ENCODE assay signal across 12 cellular contexts in genomic region chr17:40306395-40306794, GRCh38. TPM values are rescaled to one million over a fixed set of nuclear protein-coding genes. Genes with fewer than 3 reads are reported as not detected.
DNase-seq lines count a peak whose midpoint lies in the region; ATAC-seq and TF ChIP-seq lines count a peak whose summit lies in the region.
"Had no signal": no experiment of that assay in that cellular context is flagged by ENCODE, and none has a peak within 500 bp of the region (broad histone marks: within the 10 kb centered on the region; RNA-seq: fewer than 3 reads in every experiment).

No MANE protein-coding gene starts in this region.

- BruUV-seq in IMR-90 (replicated peaks; lab: Mats Ljungman, UMichigan) = no TSS peak

- peak overlapping the region; percentile 15; the same call in 1 of the 2 replicates for H4K5ac ChIP-seq in IMR-90 (ENCODE audit: low read depth, low read length)

- ATAC-seq in IMR-90 (ENCODE audit: low read depth) = no peak
- no peak for ATAC-seq in esophagus mucosa
- ATAC-seq in body of pancreas = no peak

- H4K8ac ChIP-seq in IMR-90 (ENCODE audit: low read depth in 2 of 2, low read length in 2 of 2) (0 out of 4 replicates have a peak overlapping the region, but pooled peaks of 1 of the 2 experiments have one; percentile 8), trophoblast cell (ENCODE audit: low read depth, low read length) (no peak overlapping the region)

- peaks cover 67 to 81% (median 71%) of the 10 kb centered on the region in 10 experiments for H3K4me1 ChIP-seq in BLaER1 treated with 17β-estradiol and CSF1 and Interleukin-3, amounts not matched to agents 10 nM and 100 nM
- H3K4me1 ChIP-seq in IMR-90 (ENCODE audit: control insufficient read depth, insufficient read depth, low read length) (peaks cover 44% of the 10 kb centered on the region), duodenal mucosa (ENCODE audit: control insufficient read depth in 1 of 2, insufficient read depth in 2 of 2, low read length in 2 of 2) (peaks cover 61 to 63% of the 10 kb centered on the region in 2 donors), trophoblast cell (ENCODE audit: control insufficient read depth in 1 of 2, insufficient read depth in 2 of 2, low read length in 2 of 2) (peaks cover 21 to 26% of the 10 kb centered on the region in 2 experiments), body of pancreas (peaks cover 29% of the 10 kb centered on the region)

- peak overlapping the region in 9 of 11 experiments; percentile 9 to 60 (median 49); a peak in 11 of 22 replicates for H3K27ac ChIP-seq in BLaER1 treated with 17β-estradiol and CSF1 and Interleukin-3, amounts not matched to agents 10 nM and 100 nM
- H3K27ac ChIP-seq in IMR-90 (ENCODE audit: insufficient read depth, low read length) (no peak overlapping the region), duodenal mucosa (ENCODE audit: low read depth, low read length) (peak overlapping the region; percentile 59), trophoblast cell (ENCODE audit: low read depth, low read length) (no peak overlapping the region), body of pancreas (no peak overlapping the region)

- peak overlapping the region; percentile 64; the same call in 1 of the 2 replicates for H3K23ac ChIP-seq in IMR-90 (ENCODE audit: low read depth, low read length)
- no peak overlapping the region for H3K23ac ChIP-seq in trophoblast cell (ENCODE audit: low read length)

- H2AK5ac ChIP-seq in IMR-90 (ENCODE audit: low read depth, low read length) = 0 out of 2 replicates have a peak overlapping the region, but pooled peaks have one; percentile 40
- H2AK5ac ChIP-seq in trophoblast cell (ENCODE audit: low read length) = no peak overlapping the region

- POLR2A ChIA-PET in IMR-90 (lab: Charles Lee; ENCODE audit: unreplicated experiment) = interaction anchor here (0.6 kb wide), 1 partner anchor 46 kb away, joined by 3 read pairs; no protein-coding TSS in a partner anchor

- in situ Hi-C loops in IMR-90 (cut with MboI; ENCODE audit: low sequenced_read_pairs) = no loop called here

- H3K4me3 ChIP-seq in BLaER1 treated with 17β-estradiol and CSF1 and Interleukin-3, amounts not matched to agents 10 nM and 100 nM = no peak overlapping the region
- H3K4me3 ChIP-seq in IMR-90 (ENCODE audit: insufficient read depth, low read depth, low read length) (no peak overlapping the region), duodenal mucosa (ENCODE audit: low read depth in 1 of 2, low read length in 2 of 2) (peak overlapping the region; percentile 12), trophoblast cell (ENCODE audit: low read depth, low read length) (no peak overlapping the region), body of pancreas (no peak overlapping the region)

- TF ChIP-seq CTCF in IMR-90 (conservative IDR thresholded peaks at IDR 0.05; ENCODE audit: low read depth, low read length) (no peak), body of pancreas (IDR thresholded peaks at IDR 0.05) (no peak)

- no peaks in the 10 kb centered on the region for H3K9me3 ChIP-seq in BLaER1 treated with 17β-estradiol and CSF1 and Interleukin-3, amounts not matched to agents 10 nM and 100 nM (replicated peaks in 1 of 11)
- H3K9me3 ChIP-seq in IMR-90 (ENCODE audit: control insufficient read depth, insufficient read depth, low read length) = no peaks in the 10 kb centered on the region
- no peaks in the 10 kb centered on the region for H3K9me3 ChIP-seq in duodenal mucosa (ENCODE audit: control insufficient read depth in 1 of 2, low read length in 2 of 2)
- H3K9me3 ChIP-seq in trophoblast cell (ENCODE audit: insufficient read depth, low read depth, low read length) = no peaks in the 10 kb centered on the region
- H3K9me3 ChIP-seq in body of pancreas = no peaks in the 10 kb centered on the region

- H4K20me1 ChIP-seq in BLaER1 treated with 17β-estradiol and CSF1 and Interleukin-3, amounts not matched to agents 10 nM and 100 nM = peaks cover 0 to 9% (median 0%) of the 10 kb centered on the region in 11 experiments; a peak in 5 of 22 replicates
- H4K20me1 ChIP-seq in IMR-90 (ENCODE audit: insufficient read depth, low read length) = peaks cover 15% of the 10 kb centered on the region; the same call in 1 of the 2 replicates

- H2BK5ac ChIP-seq in IMR-90 (ENCODE audit: low read depth, low read length, poor library complexity, severe bottlenecking) = no peak overlapping the region
- H2BK5ac ChIP-seq in trophoblast cell (ENCODE audit: low read depth, low read length, poor library complexity) = no peak overlapping the region

- CTCF ChIA-PET in IMR-90 (lab: Yijun Ruan, JAX) = interaction anchor here (1.7 to 3.0 kb wide), 2 partner anchors 11 kb away, joined by 9 to 11 read pairs; no protein-coding TSS in a partner anchor

- H3K9ac ChIP-seq in BLaER1 treated with 17β-estradiol and CSF1 and Interleukin-3, amounts not matched to agents 10 nM and 100 nM = peak overlapping the region in 8 of 11 experiments; percentile 9 to 50 (median 36); a peak in 9 of 22 replicates
- H3K9ac ChIP-seq in IMR-90 (ENCODE audit: low read depth, low read length) (no peak overlapping the region), duodenal mucosa (ENCODE audit: low read depth in 1 of 2, low read length in 2 of 2) (peak overlapping the region; percentile 15 to 23), trophoblast cell (ENCODE audit: low read length) (no peak overlapping the region)

- dilution Hi-C loops in IMR-90 (cut with HindIII; ENCODE audit: low sequenced_read_pairs, unreplicated experiment) = no loop called here

- no peaks in the 10 kb centered on the region for H3K79me2 ChIP-seq in trophoblast cell (ENCODE audit: control insufficient read depth, insufficient read depth, low read length, poor library complexity)

- TF ChIP-seq POLR2A in IMR-90 (IDR thresholded peaks at IDR 0.05; ENCODE audit: low read depth, low read length) = no peak
- no peak for TF ChIP-seq POLR2A in body of pancreas (IDR thresholded peaks at IDR 0.05)

- H3K9me1 ChIP-seq in IMR-90 (ENCODE audit: insufficient read depth, low read length) = peaks cover 15% of the 10 kb centered on the region

- DNase-seq in IMR-90 = no peak
- DNase-seq in trophoblast cell = peak; percentile 48 to 88
- no peak for DNase-seq in body of pancreas
- DNase-seq in pons (ENCODE audit: low spot score) = no peak
- DNase-seq in middle frontal gyrus (ENCODE audit: extremely low spot score, low spot score) = no peak
- DNase-seq: aorta, NCI-H774 had no signal

- H4K12ac ChIP-seq in trophoblast cell (ENCODE audit: low read depth, low read length) = no peak overlapping the region

- no peak overlapping the region for H3K56ac ChIP-seq in IMR-90 (ENCODE audit: extremely low read depth, insufficient read depth, low read length)

- 17% methylated on average over 1 of the region's 2 CpGs; no CpG with 5 or more reads in 1 of the 2 experiments for WGBS in IMR-90 (ENCODE audit: extremely low coverage in 2 of 2, insufficient read length in 1 of 2), 2 experiments
- WGBS in trophoblast cell (ENCODE audit: extremely low coverage, insufficient coverage, insufficient read length) = no CpG with 5 or more reads among the region's 2 CpGs
- WGBS in body of pancreas, 2 donors = 55 to 79% methylated on average over 2 of the region's 2 CpGs

- H3K18ac ChIP-seq in IMR-90 (ENCODE audit: low read depth, low read length) (peak overlapping the region; percentile 28; the same call in 1 of the 2 replicates), trophoblast cell (ENCODE audit: low read length) (no peak overlapping the region)

- H2BK12ac ChIP-seq in trophoblast cell (ENCODE audit: low read length) = no peak overlapping the region

- no peak overlapping the region for H2BK20ac ChIP-seq in IMR-90 (ENCODE audit: low read depth, low read length)

- 0 out of 2 replicates have a peak overlapping the region, but pooled peaks have one; percentile 13 for H2BK120ac ChIP-seq in IMR-90 (ENCODE audit: low read depth, low read length)
- H2BK120ac ChIP-seq in trophoblast cell (ENCODE audit: insufficient read depth, low read length, poor library complexity) = no peak overlapping the region

- intact Hi-C loops in IMR-90 (cut with micrococcal nuclease) = no loop called here
- intact Hi-C loops in body of pancreas (cut with DNase I) = loop anchor here (2.0 kb wide), 1 partner anchor 44 kb away; no protein-coding TSS in a partner anchor

- no peak overlapping the region for H2AK9ac ChIP-seq in IMR-90 (replicated peaks; ENCODE audit: low read depth, low read length, poor library complexity)

- H3K14ac ChIP-seq in IMR-90 (replicated peaks; ENCODE audit: low read depth, low read length) = no peak overlapping the region; the same call in 1 of the 2 replicates
- no peak overlapping the region for H3K14ac ChIP-seq in trophoblast cell (ENCODE audit: low read length)

- H4K91ac ChIP-seq in IMR-90 (ENCODE audit: insufficient read depth, low read depth, low read length) (peak overlapping the region; percentile 32; the same call in 1 of the 2 replicates), trophoblast cell (ENCODE audit: low read depth, low read length) (no peak overlapping the region)

- H3K4me2 ChIP-seq in BLaER1 treated with 17β-estradiol and CSF1 and Interleukin-3, amounts not matched to agents 10 nM and 100 nM = peak overlapping the region; percentile 87 to 99 (median 96)
- H3K4me2 ChIP-seq in IMR-90 (ENCODE audit: low read depth, low read length) (no peak overlapping the region), trophoblast cell (ENCODE audit: low read length) (no peak overlapping the region)

- H3K27me3 ChIP-seq in BLaER1 treated with 17β-estradiol and CSF1 and Interleukin-3, amounts not matched to agents 10 nM and 100 nM = no peaks in the 10 kb centered on the region
- H3K27me3 ChIP-seq in IMR-90 (ENCODE audit: control insufficient read depth, insufficient read depth, low read length) = no peaks in the 10 kb centered on the region
- H3K27me3 ChIP-seq in duodenal mucosa (ENCODE audit: control insufficient read depth in 1 of 2, insufficient read depth in 2 of 2, low read length in 2 of 2) = no peaks in the 10 kb centered on the region
- H3K27me3 ChIP-seq in trophoblast cell (ENCODE audit: insufficient read depth, low read length) = no peaks in the 10 kb centered on the region
- H3K27me3 ChIP-seq in body of pancreas = no peaks in the 10 kb centered on the region

- H2AFZ ChIP-seq in IMR-90 (replicated peaks; ENCODE audit: low read length, poor library complexity) (no peak overlapping the region), trophoblast cell (ENCODE audit: insufficient read depth, low read length, poor library complexity) (no peak overlapping the region)

- no peak for TF ChIP-seq RAD21 in IMR-90 (IDR thresholded peaks at IDR 0.05; ENCODE audit: low read length)

- peak overlapping the region; percentile 62; the same call in 1 of the 3 replicates for H2BK15ac ChIP-seq in IMR-90 (ENCODE audit: low read depth, low read length)

- peak overlapping the region; percentile 44 for H3K4ac ChIP-seq in IMR-90 (ENCODE audit: low read depth, low read length)
- no peak overlapping the region for H3K4ac ChIP-seq in trophoblast cell (ENCODE audit: low read depth, low read length)

- H3K79me1 ChIP-seq in IMR-90 (ENCODE audit: low read depth in 1 of 2, low read length in 2 of 2) (peaks cover 0 to 16% of the 10 kb centered on the region in 2 experiments; a peak in 2 of 4 replicates), trophoblast cell (ENCODE audit: low read length) (peaks cover 4% of the 10 kb centered on the region)

- peaks cover 0 to 40% (median 31%) of the 10 kb centered on the region in 11 experiments; a peak in 15 of 22 replicates for H3K36me3 ChIP-seq in BLaER1 treated with 17β-estradiol and CSF1 and Interleukin-3, amounts not matched to agents 10 nM and 100 nM
- H3K36me3 ChIP-seq in IMR-90 (ENCODE audit: control insufficient read depth, insufficient read depth, low read length) (no peaks in the 10 kb centered on the region), duodenal mucosa (ENCODE audit: control insufficient read depth in 1 of 2, insufficient read depth in 2 of 2, low read length in 2 of 2) (peaks cover 0 to 2% of the 10 kb centered on the region in 2 donors), trophoblast cell (ENCODE audit: control insufficient read depth in 1 of 2, insufficient read depth in 2 of 2, low read length in 2 of 2) (peaks cover 6 to 11% of the 10 kb centered on the region in 2 experiments), body of pancreas (replicated peaks in 1 of 2; ENCODE audit: insufficient read depth in 1 of 2, low read depth in 2 of 2) (no peaks in the 10 kb centered on the region)

RNA-seq across cellular contexts. Expression of gene RARA, which starts 2.6 kb away (rescaled TPM):
- total RNA-seq in IMR-90 (2012; rRNA removed) (7.2 and 9.0 TPM in 2 replicates), esophagus mucosa (8.2 TPM), body of pancreas (10 to 100 TPM; 11.4 to 13.8 TPM)
- 12.7 and 13.6 TPM in 2 replicates for polyA plus RNA-seq in IMR-90 (2012; rRNA removed)
- 11.3 and 18.9 TPM in 2 replicates for polyA plus RNA-seq in IMR-90 (2012; cell fraction: cytosol; rRNA removed)
- 11.5 and 14.7 TPM in 2 replicates for polyA plus RNA-seq in IMR-90 (2012; cell fraction: nucleus; rRNA removed; ENCODE audit: low replicate concordance)
- polyA plus RNA-seq in trophoblast cell (2013) = 15.0 and 15.5 TPM in 2 replicates

RNA-seq across cellular contexts. Expression of gene CDC6, which starts 18.7 kb away (rescaled TPM):
- 25.6 and 27.8 TPM in 2 replicates for total RNA-seq in IMR-90 (2012; rRNA removed)
- 13.8 and 15.3 TPM in 2 replicates for polyA plus RNA-seq in IMR-90 (2012; rRNA removed)
- 4.2 and 16.4 TPM in 2 replicates for polyA plus RNA-seq in IMR-90 (2012; cell fraction: cytosol; rRNA removed)
- 3.9 and 9.1 TPM in 2 replicates for polyA plus RNA-seq in IMR-90 (2012; cell fraction: nucleus; rRNA removed; ENCODE audit: low replicate concordance)
- polyA plus RNA-seq in trophoblast cell (2013) = 90.5 and 96.3 TPM in 2 replicates
- 12.8 TPM for total RNA-seq in esophagus mucosa
- total RNA-seq in body of pancreas = under 1 TPM; 0.66 to 0.78 TPM

RNA-seq across cellular contexts. Expression of gene GJD3, which starts 58.1 kb away (rescaled TPM):
- total RNA-seq in IMR-90 (2012; rRNA removed) (not detected in 2 replicates), esophagus mucosa (0.28 TPM), body of pancreas (1 to 10 TPM in 1 of 2 donors, not detected in 1; 1.3 TPM)
- 0.10 and 0.39 TPM in 2 replicates for polyA plus RNA-seq in IMR-90 (2012; rRNA removed)
- polyA plus RNA-seq in IMR-90 (2012; cell fraction: cytosol; rRNA removed) = 0.11 and 1.0 TPM in 2 replicates
- 0.80 and 0.91 TPM in 2 replicates for polyA plus RNA-seq in IMR-90 (2012; cell fraction: nucleus; rRNA removed; ENCODE audit: low replicate concordance)
- 1.4 and 2.0 TPM in 2 replicates for polyA plus RNA-seq in trophoblast cell (2013)
- total RNA-seq: naive thymus-derived CD8-positive, alpha-beta T cell; temporal lobe had no signal
- polyA plus RNA-seq: aorta; naive thymus-derived CD8-positive, alpha-beta T cell had no signal

Comparison
In these comparisons a context has a peak if more than half of its experiments do, and no peak if none do; other contexts are left out.
1. H3K27ac ChIP-seq: peak in BLaER1 treated with 17β-estradiol and CSF1 and Interleukin-3, amounts not matched to agents 10 nM and 100 nM (9 of 11) and duodenal mucosa (single experiment); none in IMR-90 (single experiment), trophoblast cell (single experiment) and body of pancreas (0 of 4).
2. H3K4me2 ChIP-seq: peak in BLaER1 treated with 17β-estradiol and CSF1 and Interleukin-3, amounts not matched to agents 10 nM and 100 nM (11 of 11); none in IMR-90 (single experiment) and trophoblast cell (single experiment).
3. H3K4me3 ChIP-seq: peak in duodenal mucosa (2 of 2); none in BLaER1 treated with 17β-estradiol and CSF1 and Interleukin-3, amounts not matched to agents 10 nM and 100 nM (0 of 10), IMR-90 (single experiment), trophoblast cell (single experiment) and body of pancreas (0 of 2).
4. H3K9ac ChIP-seq: peak in BLaER1 treated with 17β-estradiol and CSF1 and Interleukin-3, amounts not matched to agents 10 nM and 100 nM (8 of 11) and duodenal mucosa (2 of 2); none in IMR-90 (single experiment) and trophoblast cell (single experiment).
5. DNase-seq: peak in trophoblast cell (2 of 2); none in IMR-90 (single experiment), body of pancreas (0 of 4), pons (single experiment) and middle frontal gyrus (single experiment).